ENCODE assay signal across 9 cellular contexts in genomic region chr10:62080905-62081304, GRCh38.
DNase-seq lines count a peak whose midpoint lies in the region; ATAC-seq lines count a peak whose summit lies in the region.
"Had no signal": no experiment of that assay in that cellular context is flagged by ENCODE, and none has a peak within 500 bp of the region (broad histone marks: within the 10 kb centered on the region; RNA-seq: fewer than 3 reads in every experiment).

No MANE protein-coding gene starts in this region.

- no peak for ATAC-seq in stimulated activated naive CD8-positive, alpha-beta T cell treated with anti-CD3 and anti-CD28 coated beads, Interleukin-15, amount 100 ng/mL, for 72 hours
- no peak for ATAC-seq in activated T-helper 17 cell treated with anti-CD3 and anti-CD28 coated beads, Interleukin-2, amount 50 U/mL, for 72 hours (replicated peaks)
- ATAC-seq in naive thymus-derived CD4-positive, alpha-beta T cell, result no peak
- ATAC-seq in GM19324 (IDR thresholded peaks at IDR 0.05; ENCODE audit: low FRiP score, unreplicated experiment) (no peak), HG03521 (IDR thresholded peaks at IDR 0.05; ENCODE audit: unreplicated experiment) (no peak), GM18502 (IDR thresholded peaks at IDR 0.05; ENCODE audit: poor library complexity, unreplicated experiment) (no peak)

- peak overlapping the region; percentile 96 for H3K27ac Mint-ChIP-seq in stimulated activated naive CD8-positive, alpha-beta T cell treated with anti-CD3 and anti-CD28 coated beads, Interleukin-15, Interleukin-2, amounts not matched to agents 100 ng/mL and 50 ng/mL, for 24 hours
- no peak overlapping the region for H3K27ac Mint-ChIP-seq in stimulated activated naive CD8-positive, alpha-beta T cell treated with anti-CD3 and anti-CD28 coated beads, Interleukin-15, amount 100 ng/mL, for 72 hours
- peak overlapping the region; percentile 92 for H3K27ac Mint-ChIP-seq in activated T-helper 17 cell treated with anti-CD3 and anti-CD28 coated beads, Interleukin-2, amount 50 U/mL, for 72 hours
- peak overlapping the region in 7 of 9 donors; percentile 63 to 92 (median 84) for H3K27ac Mint-ChIP-seq in naive thymus-derived CD4-positive, alpha-beta T cell

- POLR2A ChIA-PET in naive thymus-derived CD4-positive, alpha-beta T cell (lab: Charles Lee), result interaction anchor here (0.9 kb wide), 1 partner anchor 31 kb away, joined by 4 read pairs; no protein-coding TSS in a partner anchor

- H3K4me1 Mint-ChIP-seq in stimulated activated naive CD8-positive, alpha-beta T cell treated with anti-CD3 and anti-CD28 coated beads, Interleukin-15, Interleukin-2, amounts not matched to agents 100 ng/mL and 50 ng/mL, for 24 hours (ENCODE audit: low read depth), result peaks cover 88% of the 10 kb centered on the region
- H3K4me1 Mint-ChIP-seq in stimulated activated naive CD8-positive, alpha-beta T cell treated with anti-CD3 and anti-CD28 coated beads, Interleukin-15, amount 100 ng/mL, for 72 hours, result peaks cover 79% of the 10 kb centered on the region
- H3K4me1 Mint-ChIP-seq in activated T-helper 17 cell treated with anti-CD3 and anti-CD28 coated beads, Interleukin-2, amount 50 U/mL, for 72 hours, result peaks cover 54% of the 10 kb centered on the region
- H3K4me1 Mint-ChIP-seq in naive thymus-derived CD4-positive, alpha-beta T cell, result peaks cover 43 to 83% (median 78%) of the 10 kb centered on the region in 7 donors

- H3K27me3 Mint-ChIP-seq in stimulated activated naive CD8-positive, alpha-beta T cell treated with anti-CD3 and anti-CD28 coated beads, Interleukin-15, Interleukin-2, amounts not matched to agents 100 ng/mL and 50 ng/mL, for 24 hours, result no peaks in the 10 kb centered on the region
- no peaks in the 10 kb centered on the region for H3K27me3 Mint-ChIP-seq in stimulated activated naive CD8-positive, alpha-beta T cell treated with anti-CD3 and anti-CD28 coated beads, Interleukin-15, amount 100 ng/mL, for 72 hours
- no peaks in the 10 kb centered on the region for H3K27me3 Mint-ChIP-seq in activated T-helper 17 cell treated with anti-CD3 and anti-CD28 coated beads, Interleukin-2, amount 50 U/mL, for 72 hours
- no peaks in the 10 kb centered on the region for H3K27me3 Mint-ChIP-seq in naive thymus-derived CD4-positive, alpha-beta T cell

- no peak overlapping the region for H3K4me3 Mint-ChIP-seq in stimulated activated naive CD8-positive, alpha-beta T cell treated with anti-CD3 and anti-CD28 coated beads, Interleukin-15, Interleukin-2, amounts not matched to agents 100 ng/mL and 50 ng/mL, for 24 hours
- H3K4me3 Mint-ChIP-seq in stimulated activated naive CD8-positive, alpha-beta T cell treated with anti-CD3 and anti-CD28 coated beads, Interleukin-15, amount 100 ng/mL, for 72 hours, result no peak overlapping the region
- peak overlapping the region; percentile 75 for H3K4me3 Mint-ChIP-seq in activated T-helper 17 cell treated with anti-CD3 and anti-CD28 coated beads, Interleukin-2, amount 50 U/mL, for 72 hours
- H3K4me3 Mint-ChIP-seq in naive thymus-derived CD4-positive, alpha-beta T cell, result peak overlapping the region in 3 of 10 donors; percentile 4 to 79 (median 10)

- peaks cover 3% of the 10 kb centered on the region for H3K9me3 Mint-ChIP-seq in stimulated activated naive CD8-positive, alpha-beta T cell treated with anti-CD3 and anti-CD28 coated beads, Interleukin-15, Interleukin-2, amounts not matched to agents 100 ng/mL and 50 ng/mL, for 24 hours
- H3K9me3 Mint-ChIP-seq in stimulated activated naive CD8-positive, alpha-beta T cell treated with anti-CD3 and anti-CD28 coated beads, Interleukin-15, amount 100 ng/mL, for 72 hours, result no peaks in the 10 kb centered on the region
- H3K9me3 Mint-ChIP-seq in activated T-helper 17 cell treated with anti-CD3 and anti-CD28 coated beads, Interleukin-2, amount 50 U/mL, for 72 hours, result peaks cover 3% of the 10 kb centered on the region
- H3K9me3 Mint-ChIP-seq in naive thymus-derived CD4-positive, alpha-beta T cell, result peaks cover 0 to 4% (median 0%) of the 10 kb centered on the region in 11 donors

- H3K27ac ChIP-seq in naive thymus-derived CD4-positive, alpha-beta T cell (ENCODE audit: low read depth, low read length), result peak overlapping the region; percentile 24

- peaks cover 35 to 44% of the 10 kb centered on the region in 2 donors for H3K4me1 ChIP-seq in naive thymus-derived CD4-positive, alpha-beta T cell (ENCODE audit: control insufficient read depth in 2 of 2, insufficient read depth in 2 of 2, low read length in 2 of 2)

- no peaks in the 10 kb centered on the region for H3K27me3 ChIP-seq in naive thymus-derived CD4-positive, alpha-beta T cell (ENCODE audit: control insufficient read depth in 2 of 2, insufficient read depth in 2 of 2, low read length in 2 of 2)

- no peak for DNase-seq in stimulated activated naive CD8-positive, alpha-beta T cell treated with anti-CD3 and anti-CD28 coated beads, Interleukin-15, amount 100 ng/mL, for 72 hours
- DNase-seq in naive thymus-derived CD4-positive, alpha-beta T cell, result no peak
- DNase-seq in GM03348 (ENCODE audit: low spot score), result no peak
- DNase-seq: NCI-H446 had no signal

- CTCF ChIA-PET in naive thymus-derived CD4-positive, alpha-beta T cell (lab: Charles Lee), result no interaction called here

- H3K36me3 Mint-ChIP-seq in stimulated activated naive CD8-positive, alpha-beta T cell treated with anti-CD3 and anti-CD28 coated beads, Interleukin-15, Interleukin-2, amounts not matched to agents 100 ng/mL and 50 ng/mL, for 24 hours (ENCODE audit: low read depth), result peaks cover 73% of the 10 kb centered on the region
- peaks cover 100% of the 10 kb centered on the region for H3K36me3 Mint-ChIP-seq in activated T-helper 17 cell treated with anti-CD3 and anti-CD28 coated beads, Interleukin-2, amount 50 U/mL, for 72 hours (ENCODE audit: low read depth)
- peaks cover 10 to 62% (median 27%) of the 10 kb centered on the region in 5 donors for H3K36me3 Mint-ChIP-seq in naive thymus-derived CD4-positive, alpha-beta T cell

- H3K4me3 ChIP-seq in naive thymus-derived CD4-positive, alpha-beta T cell (ENCODE audit: low read length), result no peak overlapping the region

- intact Hi-C loops in naive thymus-derived CD4-positive, alpha-beta T cell (cut with micrococcal nuclease), result loop anchor here in 1 of 2 donors (10.0 kb wide), 1 partner anchor 164 kb away; no protein-coding TSS in a partner anchor

- H3K9me3 ChIP-seq in naive thymus-derived CD4-positive, alpha-beta T cell (ENCODE audit: control insufficient read depth in 2 of 3, low read length in 3 of 3), result no peaks in the 10 kb centered on the region

- H3K36me3 ChIP-seq in naive thymus-derived CD4-positive, alpha-beta T cell (ENCODE audit: control insufficient read depth in 2 of 3, insufficient read depth in 3 of 3, low read length in 3 of 3), result peaks cover 0 to 7% (median 4%) of the 10 kb centered on the region in 3 experiments

Comparison
In these comparisons a context has a peak if more than half of its experiments do, and no peak if none do; other contexts are left out.
1. H3K27ac Mint-ChIP-seq: peak in stimulated activated naive CD8-positive, alpha-beta T cell treated with anti-CD3 and anti-CD28 coated beads, Interleukin-15, Interleukin-2, amounts not matched to agents 100 ng/mL and 50 ng/mL, for 24 hours (single experiment), activated T-helper 17 cell treated with anti-CD3 and anti-CD28 coated beads, Interleukin-2, amount 50 U/mL, for 72 hours (single experiment) and naive thymus-derived CD4-positive, alpha-beta T cell (7 of 9); none in stimulated activated naive CD8-positive, alpha-beta T cell treated with anti-CD3 and anti-CD28 coated beads, Interleukin-15, amount 100 ng/mL, for 72 hours (0 of 2).